In the genomic region with DNA sequence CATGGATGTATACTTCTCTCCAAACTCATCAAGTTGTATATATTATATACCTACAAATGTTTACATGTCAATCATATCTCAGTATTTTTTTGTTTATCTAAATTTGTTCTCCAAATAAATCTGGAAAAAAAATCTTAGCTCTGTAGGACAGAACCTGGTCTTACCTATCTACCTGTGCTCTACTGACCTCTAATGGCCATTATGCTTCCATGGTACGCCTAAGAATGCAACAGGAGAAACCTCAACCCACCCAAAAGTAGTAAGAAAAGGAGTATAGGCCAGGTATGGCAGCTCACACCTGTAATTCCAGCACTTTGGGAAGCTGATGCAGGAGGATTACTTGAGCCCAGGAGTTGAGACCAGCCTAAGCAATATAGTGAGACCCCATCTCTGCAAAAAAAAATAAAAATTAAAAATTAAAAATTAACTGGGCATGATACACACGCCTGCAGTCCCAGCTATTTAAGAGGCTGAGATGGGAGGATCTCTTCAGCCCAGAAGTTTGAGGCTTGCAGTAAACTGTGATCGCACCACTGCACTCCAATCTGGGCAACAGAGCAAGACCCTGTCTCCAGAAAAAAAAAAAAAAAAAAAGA, we compare ENCODE assay signal across 1 cellular context.
TF ChIP-seq lines count a peak whose summit lies in the region.

No MANE protein-coding gene starts in this region.

TF ChIP-seq in HCT116, 20 proteins besides CTCF, POLR2A, EP300 and RAD21 (continued from another document):
- TF ChIP-seq, protein P1, sequence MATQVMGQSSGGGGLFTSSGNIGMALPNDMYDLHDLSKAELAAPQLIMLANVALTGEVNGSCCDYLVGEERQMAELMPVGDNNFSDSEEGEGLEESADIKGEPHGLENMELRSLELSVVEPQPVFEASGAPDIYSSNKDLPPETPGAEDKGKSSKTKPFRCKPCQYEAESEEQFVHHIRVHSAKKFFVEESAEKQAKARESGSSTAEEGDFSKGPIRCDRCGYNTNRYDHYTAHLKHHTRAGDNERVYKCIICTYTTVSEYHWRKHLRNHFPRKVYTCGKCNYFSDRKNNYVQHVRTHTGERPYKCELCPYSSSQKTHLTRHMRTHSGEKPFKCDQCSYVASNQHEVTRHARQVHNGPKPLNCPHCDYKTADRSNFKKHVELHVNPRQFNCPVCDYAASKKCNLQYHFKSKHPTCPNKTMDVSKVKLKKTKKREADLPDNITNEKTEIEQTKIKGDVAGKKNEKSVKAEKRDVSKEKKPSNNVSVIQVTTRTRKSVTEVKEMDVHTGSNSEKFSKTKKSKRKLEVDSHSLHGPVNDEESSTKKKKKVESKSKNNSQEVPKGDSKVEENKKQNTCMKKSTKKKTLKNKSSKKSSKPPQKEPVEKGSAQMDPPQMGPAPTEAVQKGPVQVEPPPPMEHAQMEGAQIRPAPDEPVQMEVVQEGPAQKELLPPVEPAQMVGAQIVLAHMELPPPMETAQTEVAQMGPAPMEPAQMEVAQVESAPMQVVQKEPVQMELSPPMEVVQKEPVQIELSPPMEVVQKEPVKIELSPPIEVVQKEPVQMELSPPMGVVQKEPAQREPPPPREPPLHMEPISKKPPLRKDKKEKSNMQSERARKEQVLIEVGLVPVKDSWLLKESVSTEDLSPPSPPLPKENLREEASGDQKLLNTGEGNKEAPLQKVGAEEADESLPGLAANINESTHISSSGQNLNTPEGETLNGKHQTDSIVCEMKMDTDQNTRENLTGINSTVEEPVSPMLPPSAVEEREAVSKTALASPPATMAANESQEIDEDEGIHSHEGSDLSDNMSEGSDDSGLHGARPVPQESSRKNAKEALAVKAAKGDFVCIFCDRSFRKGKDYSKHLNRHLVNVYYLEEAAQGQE (IDR thresholded peaks at IDR 0.05; ENCODE audit: low read depth) = no peak
- TF ChIP-seq YY1 (IDR thresholded peaks at IDR 0.05; ENCODE audit: extremely low read depth, insufficient replicate concordance, low read depth, low read length) (no peak), ZFX (IDR thresholded peaks at IDR 0.05) (no peak), POLR2AphosphoS5 (IDR thresholded peaks at IDR 0.05; ENCODE audit: low read depth, low read length) (no peak)
- TF ChIP-seq, protein P2, sequence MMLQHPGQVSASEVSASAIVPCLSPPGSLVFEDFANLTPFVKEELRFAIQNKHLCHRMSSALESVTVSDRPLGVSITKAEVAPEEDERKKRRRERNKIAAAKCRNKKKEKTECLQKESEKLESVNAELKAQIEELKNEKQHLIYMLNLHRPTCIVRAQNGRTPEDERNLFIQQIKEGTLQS (IDR thresholded peaks at IDR 0.05) = no peak
